Comparison of ENCODE assay signal across 8 cellular contexts in the genomic region with DNA sequence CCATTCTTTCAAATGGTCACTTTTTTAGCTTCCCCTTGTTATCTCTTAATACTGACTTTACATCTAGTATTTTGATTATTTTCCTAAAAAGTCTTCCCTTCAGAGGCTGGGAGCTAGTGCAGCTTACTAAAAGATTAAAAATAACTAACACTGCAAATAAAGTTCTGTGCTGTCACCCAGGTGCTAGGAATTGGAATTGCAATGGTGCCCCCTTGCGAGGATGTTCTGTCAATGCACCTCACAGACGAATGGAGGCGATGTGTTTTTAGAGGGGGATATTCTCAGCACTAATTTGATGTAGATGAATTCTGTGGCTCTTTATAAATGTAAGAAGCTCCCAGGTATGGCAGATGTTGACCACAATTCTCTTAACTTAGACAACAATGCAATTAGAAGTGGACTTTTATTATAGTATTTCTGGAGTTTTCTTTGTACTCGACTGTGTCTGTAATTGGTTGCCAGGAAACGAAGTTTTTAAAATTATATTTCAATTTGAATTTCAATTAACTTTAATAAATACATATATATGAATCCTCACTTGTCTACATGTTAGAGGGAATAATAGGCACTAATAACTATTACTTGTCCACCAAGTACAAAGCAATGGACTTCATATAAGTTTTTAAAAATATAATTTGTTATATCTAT. TPM values are rescaled to one million over a fixed set of nuclear protein-coding genes. Genes with fewer than 3 reads are reported as not detected.
DNase-seq lines count a peak whose midpoint lies in the region; ATAC-seq and TF ChIP-seq lines count a peak whose summit lies in the region.

No MANE protein-coding gene starts in this region.

- TF ChIP-seq CTCF in RWPE2 (IDR thresholded peaks at IDR 0.05; ENCODE audit: poor library complexity, severe bottlenecking): peak; percentile 94
- peak; percentile 46 to 83 (median 74) for TF ChIP-seq CTCF in heart right ventricle (IDR thresholded peaks at IDR 0.05)
- TF ChIP-seq CTCF in lower leg skin (IDR thresholded peaks at IDR 0.05): no peak

- intact Hi-C loops in heart right ventricle (cut with DNase I): loop anchor here in 9 of 10 donors (2.0 to 10.0 kb wide), 5 partner anchors 1175 to 1247 kb away; no protein-coding TSS in a partner anchor
- intact Hi-C loops in sciatic nerve (cut with DNase I): loop anchor here (10.0 kb wide), 1 partner anchor 1177 kb away; no protein-coding TSS in a partner anchor
- intact Hi-C loops in lower leg skin (cut with DNase I; ENCODE audit: low total_unique reads): no loop called here

- WGBS in heart right ventricle, 2 donors: 33 to 35% methylated on average over 5 of the region's 5 CpGs
- WGBS in lower leg skin, 2 donors: 30 to 32% methylated on average over 5 of the region's 5 CpGs

- H3K36me3 ChIP-seq in RWPE2 (ENCODE audit: low read depth) (no peaks in the 10 kb centered on the region), heart right ventricle (no peaks in the 10 kb centered on the region)

- H3K9me3 ChIP-seq in RWPE2 (ENCODE audit: severe bottlenecking) (no peaks in the 10 kb centered on the region), heart right ventricle (no peaks in the 10 kb centered on the region)

- ATAC-seq in HG03432 (IDR thresholded peaks at IDR 0.05; ENCODE audit: unreplicated experiment): peak; percentile 77
- peak; percentile 56; the same call in 2 of the 3 replicates for ATAC-seq in RWPE2 (ENCODE audit: low read depth)
- peak in 5 of 8 donors; percentile 47 to 66 (median 57) for ATAC-seq in heart right ventricle
- no peak for ATAC-seq in sciatic nerve

- H3K4me3 ChIP-seq in RWPE2 (ENCODE audit: severe bottlenecking) (no peak overlapping the region), heart right ventricle (no peak overlapping the region), lower leg skin (ENCODE audit: low read depth, poor library complexity, severe bottlenecking) (no peak overlapping the region)

- peak; percentile 17 for DNase-seq in COR-L47 (lab: John Stamatoyannopoulos, UW)
- peak; percentile 30 for DNase-seq in GM19238 (ENCODE audit: insufficient read length, low spot score)
- no peak for DNase-seq in RWPE2 (ENCODE audit: low spot score)
- peak; percentile 17 for DNase-seq in activated naive CD8-positive, alpha-beta T cell treated with anti-CD3 and anti-CD28 coated beads, Interleukin-2, amount 50 U/mL, for 16 hours (ENCODE audit: low read depth, low spot score)
- DNase-seq in heart right ventricle: peak; percentile 11
- peak; percentile 60 for DNase-seq in sciatic nerve (ENCODE audit: low spot score)
- no peak for DNase-seq in lower leg skin (ENCODE audit: low spot score in 2 of 2)

- no peaks in the 10 kb centered on the region for H3K4me1 ChIP-seq in RWPE2 (ENCODE audit: insufficient read depth, poor library complexity, severe bottlenecking)
- H3K4me1 ChIP-seq in heart right ventricle: peaks cover 0 to 4% (median 0%) of the 10 kb centered on the region in 9 donors

- H3K27me3 ChIP-seq in RWPE2 (ENCODE audit: insufficient read depth, poor library complexity, severe bottlenecking): no peaks in the 10 kb centered on the region
- H3K27me3 ChIP-seq in heart right ventricle: peaks cover 0 to 5% (median 0%) of the 10 kb centered on the region in 7 donors

- H3K27ac ChIP-seq in RWPE2 (ENCODE audit: poor library complexity, severe bottlenecking) (no peak overlapping the region), heart right ventricle (no peak overlapping the region)

- TF ChIP-seq POLR2A in lower leg skin (IDR thresholded peaks at IDR 0.05): no peak

RNA-seq across cellular contexts. Expression of a gene that starts 22.0 kb away (rescaled TPM):
- total RNA-seq in heart right ventricle: not detected
- polyA plus RNA-seq in heart right ventricle: not detected
- total RNA-seq in sciatic nerve: not detected
- not detected for total RNA-seq in lower leg skin

Comparison
In these comparisons a context has a peak if more than half of its experiments do, and no peak if none do; other contexts are left out.
1. DNase-seq: peak in COR-L47 (single experiment), GM19238 (single experiment), activated naive CD8-positive, alpha-beta T cell treated with anti-CD3 and anti-CD28 coated beads, Interleukin-2, amount 50 U/mL, for 16 hours (single experiment), heart right ventricle (2 of 2) and sciatic nerve (single experiment); none in RWPE2 (single experiment) and lower leg skin (0 of 2).
2. CTCF ChIP-seq: peak in RWPE2 (single experiment) and heart right ventricle (9 of 9); none in lower leg skin (0 of 3).